ENCODE assay signal across 9 cellular contexts in genomic region chrX:49063715-49064114, GRCh38.
"Had no signal": no experiment of that assay in that cellular context is flagged by ENCODE, and none has a peak within 500 bp of the region (broad histone marks: within the 10 kb centered on the region; RNA-seq: fewer than 3 reads in every experiment).

No MANE protein-coding gene starts in this region.

- FAIRE-seq: H1, H54 had no signal

- H3K9me3 Mint-ChIP-seq: GM23338 had no signal

- H2AFZ ChIP-seq: GM23248, GM23338 had no signal

- H3K4me1 ChIP-seq: HAP-1 had no signal

- H3K27ac ChIP-seq: GM23248 had no signal

- H3K4me2 ChIP-seq: GM23338 had no signal

- H3K36me3 ChIP-seq: HAP-1 had no signal

- H3K27ac Mint-ChIP-seq: GM23338, H9 had no signal

- H3K4me3 Mint-ChIP-seq: GM23338, H9 had no signal

- ATAC-seq: GM23338, HCT116 had no signal

- H3K9me3 ChIP-seq: HAP-1 had no signal

- DNase-seq: GM23248, GOT3, H9, HCEC 1CT had no signal

- H3K4me3 ChIP-seq: GM23248, GM23338, HAP-1 had no signal
